1 cellular context compared by ENCODE assay signal in the genomic region with DNA sequence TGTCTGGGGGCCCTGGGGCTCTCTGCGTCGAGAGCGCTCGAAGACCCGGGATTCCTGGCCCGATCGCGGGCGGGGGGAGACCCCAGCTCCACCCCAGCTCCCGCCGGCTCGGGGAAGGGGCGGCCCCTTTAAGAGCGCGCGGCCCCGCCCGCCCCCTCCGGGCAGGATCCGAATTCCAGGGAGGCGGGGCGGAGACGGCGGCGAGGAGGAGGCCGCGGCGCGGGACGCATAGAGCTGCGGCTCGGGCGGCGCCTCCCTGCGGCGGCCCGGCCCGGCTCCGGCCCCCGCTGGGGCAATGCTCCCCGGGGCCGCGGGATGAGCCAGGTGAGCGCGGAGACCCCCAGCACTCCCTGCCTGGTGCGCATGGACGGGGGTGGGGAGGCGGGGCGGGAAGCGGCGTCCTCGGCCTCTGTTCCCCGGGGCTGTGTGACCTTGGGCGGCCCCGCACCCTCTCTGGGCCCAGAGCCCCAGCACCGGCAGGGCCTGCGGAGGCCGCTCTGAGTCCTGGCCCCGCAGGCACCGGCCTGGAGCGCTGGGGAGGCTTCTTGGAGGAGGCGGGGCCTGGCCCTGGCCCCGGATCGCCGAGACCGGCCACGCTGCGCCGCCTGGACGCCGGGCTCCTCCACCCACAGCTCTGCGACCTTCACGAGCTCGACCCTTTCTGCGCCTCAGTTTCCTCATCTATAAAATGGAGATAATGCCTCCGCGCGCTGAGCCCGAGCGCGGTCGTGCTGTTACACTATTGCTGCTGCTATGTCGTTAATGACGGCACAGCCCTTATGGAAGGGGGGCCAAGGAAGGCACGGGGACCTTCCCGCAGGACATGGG.
TF ChIP-seq lines count a peak whose summit lies in the region.

No MANE protein-coding gene starts in this region.

TF ChIP-seq in K562, 482 proteins besides CTCF, POLR2A, EP300 and RAD21 (continues in another document):
- TF ChIP-seq SREBF2 (CRISPR knock-in tag; IDR thresholded peaks at IDR 0.05) (no peak), PHF20 (IDR thresholded peaks at IDR 0.05; ENCODE audit: partially characterized antibody) (no peak), ZFP36 (IDR thresholded peaks at IDR 0.05; ENCODE audit: low read depth, low read length, partially characterized antibody) (peak; percentile 93), KDM5B (IDR thresholded peaks at IDR 0.05; ENCODE audit: insufficient replicate concordance, low read depth, low read length) (peak; percentile 21), MBD2 (IDR thresholded peaks at IDR 0.05; ENCODE audit: borderline replicate concordance, low read depth) (no peak), MYC (IDR thresholded peaks at IDR 0.05; ENCODE audit: low read depth, low read length) (0 out of 2 replicates have a peak, but pooled peaks have one; percentile 7), MYC (CRISPR knock-in tag; IDR thresholded peaks at IDR 0.05; ENCODE audit: borderline replicate concordance, low read depth) (no peak), KDM1A (IDR thresholded peaks at IDR 0.05) (peak; percentile 78 to 86), ADNP (tag; IDR thresholded peaks at IDR 0.05) (peak; percentile 90), ARID4B (CRISPR knock-in tag; IDR thresholded peaks at IDR 0.05) (no peak), DLX4 (CRISPR knock-in tag; IDR thresholded peaks at IDR 0.05) (no peak), TOE1 (IDR thresholded peaks at IDR 0.05; ENCODE audit: borderline replicate concordance) (0 out of 2 replicates have a peak, but pooled peaks have one; percentile 71), TOE1 (CRISPR knock-in tag; IDR thresholded peaks at IDR 0.05; ENCODE audit: borderline replicate concordance, low read depth) (no peak), GATAD2A (IDR thresholded peaks at IDR 0.05) (no peak), ESRRA (IDR thresholded peaks at IDR 0.05; ENCODE audit: borderline replicate concordance, low read depth) (peak; percentile 94), RFX1 (IDR thresholded peaks at IDR 0.05) (no peak), ZNF445 (CRISPR knock-in tag; IDR thresholded peaks at IDR 0.05; ENCODE audit: low read depth) (no peak), RCOR1 (IDR thresholded peaks at IDR 0.05; ENCODE audit: borderline replicate concordance in 1 of 2, low read depth in 2 of 2, low read length in 2 of 2) (0 out of 4 replicates have a peak, but pooled peaks of 1 of the 2 experiments have one; percentile 32), ARHGAP35 (IDR thresholded peaks at IDR 0.05; ENCODE audit: partially characterized antibody) (no peak), ZNF324 (CRISPR knock-in tag; IDR thresholded peaks at IDR 0.05) (no peak), HMG20B (CRISPR knock-in tag; IDR thresholded peaks at IDR 0.05) (no peak), VEZF1 (CRISPR knock-in tag; IDR thresholded peaks at IDR 0.05) (peak; percentile 85), SFPQ (IDR thresholded peaks at IDR 0.05; ENCODE audit: low read depth, low read length) (no peak), FOXJ2 (tag; IDR thresholded peaks at IDR 0.05) (no peak), SETDB1 (IDR thresholded peaks at IDR 0.05; ENCODE audit: low read length) (no peak), RBM25 (IDR thresholded peaks at IDR 0.05; ENCODE audit: low read depth, low read length, severe bottlenecking) (peak; percentile 100), RBFOX2 (IDR thresholded peaks at IDR 0.05; ENCODE audit: low read depth, low read length) (peak; percentile 75), TGIF2 (CRISPR knock-in tag; IDR thresholded peaks at IDR 0.05) (no peak), HDAC1 (IDR thresholded peaks at IDR 0.05) (no peak), SMAD2 (IDR thresholded peaks at IDR 0.05; ENCODE audit: low read depth, low read length) (no peak), WHSC1 (IDR thresholded peaks at IDR 0.05; ENCODE audit: low read length) (no peak), MLX (CRISPR knock-in tag; conservative IDR thresholded peaks at IDR 0.05) (no peak), MAFG (tag; conservative IDR thresholded peaks at IDR 0.05) (no peak), KLF16 (IDR thresholded peaks at IDR 0.05) (no peak), RBM34 (IDR thresholded peaks at IDR 0.05; ENCODE audit: borderline replicate concordance, insufficient read depth, low read length) (no peak), ZNF311 (CRISPR knock-in tag; IDR thresholded peaks at IDR 0.05) (no peak), CBFB (CRISPR knock-in tag; IDR thresholded peaks at IDR 0.05) (no peak), NEUROD1 (IDR thresholded peaks at IDR 0.05; ENCODE audit: borderline replicate concordance, low read depth, low read length, partially characterized antibody) (peak; percentile 13), NFIC (IDR thresholded peaks at IDR 0.05) (no peak), ZNF212 (CRISPR knock-in tag; IDR thresholded peaks at IDR 0.05) (no peak), ZNF184 (CRISPR knock-in tag; IDR thresholded peaks at IDR 0.05) (no peak), MCM7 (IDR thresholded peaks at IDR 0.05) (no peak)
- TF ChIP-seq, protein P1, sequence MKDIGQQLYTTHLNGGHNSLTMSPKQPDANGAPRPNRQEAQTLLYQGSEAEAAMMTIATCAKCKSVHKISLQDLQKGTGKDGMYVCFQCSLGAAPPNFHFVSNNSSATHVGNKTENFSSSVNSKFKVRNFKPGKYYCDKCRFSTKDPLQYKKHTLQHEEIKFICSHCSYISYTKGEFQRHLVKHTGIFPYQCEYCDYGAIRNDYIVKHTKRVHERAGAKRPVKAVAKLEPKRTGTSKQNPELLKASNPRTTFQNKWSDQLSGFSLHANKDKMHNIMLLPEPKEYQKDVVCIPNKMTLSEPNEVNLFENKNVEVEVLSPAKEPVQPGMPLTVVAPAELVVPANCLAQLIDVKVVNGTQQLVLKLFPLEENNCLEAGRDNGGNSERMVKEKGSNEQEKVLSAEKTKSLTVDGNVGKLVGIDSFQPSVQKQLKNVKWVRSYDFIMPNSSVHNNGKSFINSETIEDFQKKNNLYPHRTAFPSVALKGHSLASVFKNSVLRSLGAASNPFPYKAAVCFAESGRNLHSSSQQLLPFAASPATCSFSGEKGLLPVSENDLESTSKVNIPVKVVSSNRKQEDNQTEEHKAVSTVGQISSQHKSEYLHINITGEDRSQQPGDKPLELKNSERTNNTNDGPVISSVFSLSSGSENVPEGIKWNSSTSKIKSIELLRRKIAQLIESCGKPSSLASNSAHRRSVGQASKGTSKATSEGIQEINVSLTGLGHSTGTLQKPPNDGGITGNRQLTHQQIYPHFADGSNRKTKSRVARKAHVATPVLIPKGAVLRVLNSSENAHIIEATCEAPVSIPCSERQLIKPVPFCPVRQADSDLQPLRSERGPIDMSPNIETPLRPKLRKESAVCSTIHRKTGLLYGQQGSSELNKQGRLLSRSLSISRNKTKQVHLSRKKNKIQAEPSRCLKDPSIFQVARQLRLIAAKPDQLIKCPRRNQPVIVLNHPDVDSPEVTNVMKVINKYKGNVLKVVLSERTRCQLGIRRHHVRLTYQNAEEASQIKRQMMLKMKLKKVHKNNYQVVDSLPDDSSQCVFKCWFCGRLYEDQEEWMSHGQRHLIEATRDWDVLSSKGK (CRISPR knock-in tag; IDR thresholded peaks at IDR 0.05), result no peak
- TF ChIP-seq, protein P2, sequence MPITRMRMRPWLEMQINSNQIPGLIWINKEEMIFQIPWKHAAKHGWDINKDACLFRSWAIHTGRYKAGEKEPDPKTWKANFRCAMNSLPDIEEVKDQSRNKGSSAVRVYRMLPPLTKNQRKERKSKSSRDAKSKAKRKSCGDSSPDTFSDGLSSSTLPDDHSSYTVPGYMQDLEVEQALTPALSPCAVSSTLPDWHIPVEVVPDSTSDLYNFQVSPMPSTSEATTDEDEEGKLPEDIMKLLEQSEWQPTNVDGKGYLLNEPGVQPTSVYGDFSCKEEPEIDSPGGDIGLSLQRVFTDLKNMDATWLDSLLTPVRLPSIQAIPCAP (CRISPR knock-in tag; IDR thresholded peaks at IDR 0.05; ENCODE audit: borderline replicate concordance), result no peak
- TF ChIP-seq, protein P3, sequence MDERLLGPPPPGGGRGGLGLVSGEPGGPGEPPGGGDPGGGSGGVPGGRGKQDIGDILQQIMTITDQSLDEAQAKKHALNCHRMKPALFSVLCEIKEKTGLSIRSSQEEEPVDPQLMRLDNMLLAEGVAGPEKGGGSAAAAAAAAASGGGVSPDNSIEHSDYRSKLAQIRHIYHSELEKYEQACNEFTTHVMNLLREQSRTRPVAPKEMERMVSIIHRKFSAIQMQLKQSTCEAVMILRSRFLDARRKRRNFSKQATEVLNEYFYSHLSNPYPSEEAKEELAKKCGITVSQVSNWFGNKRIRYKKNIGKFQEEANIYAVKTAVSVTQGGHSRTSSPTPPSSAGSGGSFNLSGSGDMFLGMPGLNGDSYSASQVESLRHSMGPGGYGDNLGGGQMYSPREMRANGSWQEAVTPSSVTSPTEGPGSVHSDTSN (CRISPR knock-in tag; IDR thresholded peaks at IDR 0.05; ENCODE audit: low read depth), result no peak
- TF ChIP-seq, protein P3 (tag; conservative IDR thresholded peaks at IDR 0.05; ENCODE audit: low read depth), result no peak
- TF ChIP-seq, protein P4, sequence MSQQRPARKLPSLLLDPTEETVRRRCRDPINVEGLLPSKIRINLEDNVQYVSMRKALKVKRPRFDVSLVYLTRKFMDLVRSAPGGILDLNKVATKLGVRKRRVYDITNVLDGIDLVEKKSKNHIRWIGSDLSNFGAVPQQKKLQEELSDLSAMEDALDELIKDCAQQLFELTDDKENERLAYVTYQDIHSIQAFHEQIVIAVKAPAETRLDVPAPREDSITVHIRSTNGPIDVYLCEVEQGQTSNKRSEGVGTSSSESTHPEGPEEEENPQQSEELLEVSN (IDR thresholded peaks at IDR 0.05; ENCODE audit: borderline replicate concordance in 1 of 2, extremely low read depth in 1 of 2, insufficient read depth in 1 of 2, insufficient read length in 1 of 2, low read depth in 1 of 2, low read length in 1 of 2, poor library complexity in 1 of 2, severe bottlenecking in 1 of 2), result peak in 1 of 2 experiments; percentile 7
